In genomic region chr12:96274331-96274730, GRCh38 we compare ENCODE assay signal across 12 cellular contexts.
DNase-seq lines count a peak whose midpoint lies in the region; ATAC-seq and TF ChIP-seq lines count a peak whose summit lies in the region.
"Had no signal": no experiment of that assay in that cellular context is flagged by ENCODE, and none has a peak within 500 bp of the region (broad histone marks: within the 10 kb centered on the region; RNA-seq: fewer than 3 reads in every experiment).

No MANE protein-coding gene starts in this region.

- H3K4me1 ChIP-seq in mammary epithelial cell (ENCODE audit: insufficient read depth, low read length) (no peaks in the 10 kb centered on the region), osteoblast (ENCODE audit: insufficient read depth, low read length) (peaks cover 28% of the 10 kb centered on the region)

- no peak overlapping the region for H3K4me3 ChIP-seq in mammary epithelial cell (replicated peaks in 1 of 3; ENCODE audit: insufficient read depth in 1 of 3, low read depth in 2 of 3, low read length in 3 of 3)
- H3K4me3 ChIP-seq in osteoblast (ENCODE audit: insufficient read depth, low read length): no peak overlapping the region

- intact Hi-C loops in mammary epithelial cell (cut with micrococcal nuclease): loop anchor here (10.0 kb wide), 1 partner anchor 240 kb away; no protein-coding TSS in a partner anchor

- H3K27ac ChIP-seq in mammary epithelial cell (ENCODE audit: insufficient read depth, low read depth, low read length) (no peak overlapping the region), osteoblast (ENCODE audit: low read depth, low read length) (peak overlapping the region; percentile 63)
- H3K27ac ChIP-seq: WERI-Rb-1 had no signal

- CTCF ChIA-PET in mammary epithelial cell (lab: Charles Lee; ENCODE audit: low non-redundant PET): no interaction called here

- no peak overlapping the region for H2AFZ ChIP-seq in mammary epithelial cell (ENCODE audit: low read depth, low read length)
- no peak overlapping the region for H2AFZ ChIP-seq in osteoblast (ENCODE audit: low read length)

- ATAC-seq in GM18502 (IDR thresholded peaks at IDR 0.05; ENCODE audit: poor library complexity, unreplicated experiment): peak; percentile 81
- ATAC-seq in HG02981 (IDR thresholded peaks at IDR 0.05; ENCODE audit: unreplicated experiment): peak; percentile 77
- no peak for ATAC-seq in HG03432 (IDR thresholded peaks at IDR 0.05; ENCODE audit: unreplicated experiment)
- ATAC-seq in GM21737 (IDR thresholded peaks at IDR 0.05; ENCODE audit: unreplicated experiment): no peak
- ATAC-seq: PC-3 had no signal

- H3K36me3 ChIP-seq in mammary epithelial cell (ENCODE audit: insufficient read depth, low read length) (peaks cover 27% of the 10 kb centered on the region), osteoblast (ENCODE audit: insufficient read depth, low read length) (peaks cover 46% of the 10 kb centered on the region)

- DNase-seq in mammary epithelial cell: peak; percentile 24
- DNase-seq in osteoblast (ENCODE audit: insufficient read length, low spot score, missing footprints): no peak
- no peak for DNase-seq in NCI-H526 treated with DMSO at 0.1 percent for 48 hours (lab: John Stamatoyannopoulos, UW)
- no peak for DNase-seq in RPMI8226
- DNase-seq: activated naive CD4-positive, alpha-beta T cell treated with anti-CD3 and anti-CD28 coated beads, Interleukin-2, amount 50 U/mL, for 16 hours; PC-3; posterior cingulate gyrus; WERI-Rb-1 had no signal

- H3K79me2 ChIP-seq in mammary epithelial cell (ENCODE audit: insufficient read depth, low read length) (peaks cover 14% of the 10 kb centered on the region), osteoblast (ENCODE audit: insufficient read depth, low read length) (peaks cover 46% of the 10 kb centered on the region)

- TF ChIP-seq CTCF in mammary epithelial cell (conservative IDR thresholded peaks at IDR 0.05 in 1 of 2, IDR thresholded peaks at IDR 0.05 in 1 of 2; ENCODE audit: extremely low read depth in 1 of 2, insufficient read depth in 1 of 2, low read depth in 1 of 2, low read length in 2 of 2) (no peak), osteoblast (IDR thresholded peaks at IDR 0.05; ENCODE audit: extremely low read depth, low read depth, low read length) (no peak)

- no peak overlapping the region for H3K9ac ChIP-seq in mammary epithelial cell (ENCODE audit: insufficient read depth, low read length)

- no TSS peak for BruUV-seq in mammary epithelial cell (replicated peaks; lab: Mats Ljungman, UMichigan)

- H3K9me3 ChIP-seq in mammary epithelial cell (replicated peaks; ENCODE audit: insufficient read depth, low read length) (no peaks in the 10 kb centered on the region), osteoblast (ENCODE audit: low read depth, low read length) (no peaks in the 10 kb centered on the region)

- H4K20me1 ChIP-seq in mammary epithelial cell (ENCODE audit: insufficient read depth, low read length) (no peaks in the 10 kb centered on the region), osteoblast (ENCODE audit: insufficient read depth, low read length) (peaks cover 5% of the 10 kb centered on the region)

- no peak overlapping the region for H3K4me2 ChIP-seq in mammary epithelial cell (ENCODE audit: insufficient read depth, low read depth, low read length)
- peak overlapping the region; percentile 38 for H3K4me2 ChIP-seq in osteoblast (ENCODE audit: insufficient read depth, low read length)

- dilution Hi-C loops in mammary epithelial cell (cut with HindIII; ENCODE audit: low sequenced_read_pairs): no loop called here

- H3K27me3 ChIP-seq in mammary epithelial cell (ENCODE audit: insufficient read depth, low read length) (no peaks in the 10 kb centered on the region), osteoblast (ENCODE audit: insufficient read depth, low read length) (no peaks in the 10 kb centered on the region)

- in situ Hi-C loops in mammary epithelial cell (cut with MboI; ENCODE audit: low sequenced_read_pairs in 2 of 2): no loop called here

Comparison
In these comparisons a context has a peak if more than half of its experiments do, and no peak if none do; other contexts are left out.
1. ATAC-seq: peak in GM18502 (single experiment) and HG02981 (single experiment); none in HG03432 (single experiment) and GM21737 (single experiment).